11 cellular contexts compared by ENCODE assay signal in the genomic region with DNA sequence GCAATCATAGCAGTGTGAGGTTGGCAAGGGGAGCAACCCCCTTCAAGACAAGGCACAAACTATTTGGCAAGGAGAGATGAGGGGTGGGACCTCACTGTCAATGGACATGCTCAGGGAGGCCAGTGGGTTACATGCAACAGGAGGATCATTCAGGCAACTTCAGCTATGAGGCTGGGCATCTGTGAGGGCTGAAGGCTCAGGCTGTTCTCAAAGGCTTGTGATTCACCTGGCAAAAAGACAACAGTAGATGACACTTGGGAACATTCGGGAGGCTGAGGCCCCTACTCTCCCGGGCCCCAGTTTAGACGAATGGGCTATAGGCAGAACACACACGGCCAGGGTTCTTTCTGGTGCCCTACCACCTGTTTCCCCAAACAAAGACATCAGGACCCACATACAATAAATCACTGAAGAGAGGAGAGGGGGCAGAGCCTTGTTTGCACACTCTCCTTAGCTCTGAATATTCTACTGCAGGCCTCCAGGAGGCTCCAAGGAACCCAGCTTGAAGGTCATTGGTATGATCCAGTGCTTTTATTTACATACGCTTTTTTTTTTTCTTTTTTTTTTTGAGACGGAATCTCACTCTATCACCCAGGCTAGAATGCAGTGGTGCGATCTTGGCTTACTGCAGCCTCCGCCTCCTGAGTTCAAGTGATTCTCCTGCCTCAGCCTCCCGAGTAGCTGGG. TPM values are rescaled to one million over a fixed set of nuclear protein-coding genes. Genes with fewer than 3 reads are reported as not detected.
DNase-seq lines count a peak whose midpoint lies in the region; ATAC-seq, FAIRE-seq and TF ChIP-seq lines count a peak whose summit lies in the region.
"Had no signal": no experiment of that assay in that cellular context is flagged by ENCODE, and none has a peak within 500 bp of the region (broad histone marks: within the 10 kb centered on the region; RNA-seq: fewer than 3 reads in every experiment).

No MANE protein-coding gene starts in this region.

- DNase-seq in A549 (ENCODE audit: low read depth in 1 of 2, low spot score in 1 of 2) (peak in 1 of 2 experiments; percentile 56), Daoy (ENCODE audit: low read depth) (peak; percentile 51), hepatic stellate cell (ENCODE audit: low spot score) (peak; percentile 60), NCI-H1436 (lab: John Stamatoyannopoulos, UW) (no peak)
- no peak for DNase-seq in activated CD4-positive, CD25-positive, alpha-beta regulatory T cell treated with anti-CD3 and anti-CD28 coated beads, Interleukin-2, amount 50 U/mL, for 72 hours
- DNase-seq: MG63, pancreas had no signal

- peak; percentile 17 to 39; a peak in 3 of 5 replicates for TF ChIP-seq RAD21 in A549 (conservative IDR thresholded peaks at IDR 0.05 in 1 of 2, IDR thresholded peaks at IDR 0.05 in 1 of 2)

- ATAC-seq in A549, result peak; percentile 56 to 63; a peak in 5 of 6 replicates
- ATAC-seq in HG02610 (IDR thresholded peaks at IDR 0.05; ENCODE audit: unreplicated experiment), result no peak
- ATAC-seq in HG02763 (IDR thresholded peaks at IDR 0.05; ENCODE audit: unreplicated experiment), result no peak
- ATAC-seq: activated CD4-positive, CD25-positive, alpha-beta regulatory T cell treated with anti-CD3 and anti-CD28 coated beads, Interleukin-2, amount 50 U/mL, for 24 hours; pancreas had no signal

- FAIRE-seq in A549 (lab: Jason Lieb, UNC), result no peak
- FAIRE-seq: pancreas had no signal

- H3K4me3 ChIP-seq in A549, result no peak overlapping the region
- H3K4me3 ChIP-seq: MG63, pancreas had no signal

- TF ChIP-seq POLR2A in A549 (IDR thresholded peaks at IDR 0.05; ENCODE audit: low read length), result no peak

- CTCF ChIA-PET in A549 (lab: Yijun Ruan, JAX), result interaction anchor here (0.6 to 18.8 kb wide), 17 partner anchors 13 to 411 kb away, joined by 3 to 539 read pairs (median 4); a partner anchor contains a TSS

- peaks cover 56% of the 10 kb centered on the region for H3K4me1 ChIP-seq in A549

- no peaks in the 10 kb centered on the region for H3K9me3 ChIP-seq in A549
- H3K9me3 ChIP-seq: MG63, pancreas had no signal

- POLR2A ChIA-PET in A549 (lab: Yijun Ruan, JAX), result interaction anchor here (0.6 to 1.7 kb wide), 6 partner anchors 10 to 357 kb away, joined by 3 to 8 read pairs (median 4); a partner anchor contains a TSS

- TF ChIP-seq CTCF in A549 (IDR thresholded peaks at IDR 0.05) (no peak), VCaP (conservative IDR thresholded peaks at IDR 0.05) (0 out of 2 replicates have a peak, but pooled peaks have one; percentile 13)

- peak overlapping the region; percentile 1 to 64; a peak in 3 of 6 replicates for H3K27ac ChIP-seq in A549
- H3K27ac ChIP-seq in VCaP, result no peak overlapping the region; the same call in 1 of the 2 replicates
- H3K27ac ChIP-seq: pancreas had no signal

- no peak overlapping the region for H3K4me2 ChIP-seq in A549

- TF ChIP-seq EP300 in A549 (IDR thresholded peaks at IDR 0.05), result no peak

- WGBS in A549 (ENCODE audit: missing lambda C conversion rate), result 60% methylated on average over 9 of the region's 9 CpGs

TF ChIP-seq in A549, 52 proteins besides CTCF, POLR2A, EP300 and RAD21:
- TF ChIP-seq, protein P1, sequence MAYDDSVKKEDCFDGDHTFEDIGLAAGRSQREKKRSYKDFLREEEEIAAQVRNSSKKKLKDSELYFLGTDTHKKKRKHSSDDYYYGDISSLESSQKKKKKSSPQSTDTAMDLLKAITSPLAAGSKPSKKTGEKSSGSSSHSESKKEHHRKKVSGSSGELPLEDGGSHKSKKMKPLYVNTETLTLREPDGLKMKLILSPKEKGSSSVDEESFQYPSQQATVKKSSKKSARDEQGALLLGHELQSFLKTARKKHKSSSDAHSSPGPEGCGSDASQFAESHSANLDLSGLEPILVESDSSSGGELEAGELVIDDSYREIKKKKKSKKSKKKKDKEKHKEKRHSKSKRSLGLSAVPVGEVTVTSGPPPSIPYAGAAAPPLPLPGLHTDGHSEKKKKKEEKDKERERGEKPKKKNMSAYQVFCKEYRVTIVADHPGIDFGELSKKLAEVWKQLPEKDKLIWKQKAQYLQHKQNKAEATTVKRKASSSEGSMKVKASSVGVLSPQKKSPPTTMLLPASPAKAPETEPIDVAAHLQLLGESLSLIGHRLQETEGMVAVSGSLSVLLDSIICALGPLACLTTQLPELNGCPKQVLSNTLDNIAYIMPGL (CRISPR knock-in tag; IDR thresholded peaks at IDR 0.05; ENCODE audit: borderline replicate concordance), result no peak
- TF ChIP-seq PHF8 (IDR thresholded peaks at IDR 0.05; ENCODE audit: borderline replicate concordance, low read depth), result no peak
- peak; percentile 24; the same call in 1 of the 3 replicates for TF ChIP-seq SMC3 (IDR thresholded peaks at IDR 0.05)
- TF ChIP-seq HOXB5 (CRISPR knock-in tag; IDR thresholded peaks at IDR 0.05), result no peak
- TF ChIP-seq EHMT2 (IDR thresholded peaks at IDR 0.05; ENCODE audit: low read depth), result no peak

RNA-seq across cellular contexts. Expression of a gene that starts 7.9 kb away (rescaled TPM):
- polyA plus RNA-seq in A549 (2011; rRNA removed) (691 and 782 TPM in 2 replicates), A549 (2017; fragmentation: RNase III; extraction: RNeasy Plus Mini Kit Qiagen cat#74134 plus additional on column Dnase treatment) (1,022 to 1,121 TPM (median 1,044 TPM) in 3 replicates)
- polyA plus RNA-seq in A549 (2012; cell fraction: cytosol; rRNA removed), result 1,345 and 1,480 TPM in 2 replicates
- polyA plus RNA-seq in A549 (2012; cell fraction: nucleus; rRNA removed), result 1,395 and 1,872 TPM in 2 replicates
- polyA minus RNA-seq in A549 (2011; rRNA and poly(A)+ RNA removed), result 802 and 983 TPM in 2 replicates
- total RNA-seq in Daoy (2014; rRNA removed; shearing (Covaris generic)), result 1,353 and 1,355 TPM in 2 replicates

RNA-seq across cellular contexts. Expression of a gene that starts 11.0 kb away (rescaled TPM):
- polyA plus RNA-seq in A549 (2011; rRNA removed), result 8.2 and 13.3 TPM in 2 replicates
- polyA plus RNA-seq in A549 (2012; cell fraction: cytosol; rRNA removed), result 8.4 and 10.3 TPM in 2 replicates
- 29.8 and 46.1 TPM in 2 replicates for polyA plus RNA-seq in A549 (2012; cell fraction: nucleus; rRNA removed)
- 14.9 to 21.4 TPM (median 16.5 TPM) in 3 replicates for polyA plus RNA-seq in A549 (2017; fragmentation: RNase III; extraction: RNeasy Plus Mini Kit Qiagen cat#74134 plus additional on column Dnase treatment)
- polyA minus RNA-seq in A549 (2011; rRNA and poly(A)+ RNA removed), result 18.4 and 19.4 TPM in 2 replicates
- 12.6 and 21.9 TPM in 2 replicates for total RNA-seq in Daoy (2014; rRNA removed; shearing (Covaris generic))

RNA-seq across cellular contexts. Expression of a gene that starts 14.4 kb away (rescaled TPM):
- polyA plus RNA-seq in A549 (2011; rRNA removed), result 135 and 136 TPM in 2 replicates
- 140 TPM in 2 replicates for polyA plus RNA-seq in A549 (2012; cell fraction: cytosol; rRNA removed)
- polyA plus RNA-seq in A549 (2012; cell fraction: nucleus; rRNA removed), result 112 and 128 TPM in 2 replicates
- 89.7 to 99.2 TPM (median 89.9 TPM) in 3 replicates for polyA plus RNA-seq in A549 (2017; fragmentation: RNase III; extraction: RNeasy Plus Mini Kit Qiagen cat#74134 plus additional on column Dnase treatment)
- 101 and 112 TPM in 2 replicates for polyA minus RNA-seq in A549 (2011; rRNA and poly(A)+ RNA removed)
- total RNA-seq in Daoy (2014; rRNA removed; shearing (Covaris generic)), result 370 and 430 TPM in 2 replicates

RNA-seq across cellular contexts. Expression of a gene that starts 16.3 kb away (rescaled TPM):
- 116 and 202 TPM in 2 replicates for polyA plus RNA-seq in A549 (2011; rRNA removed)
- polyA plus RNA-seq in A549 (2012; cell fraction: cytosol; rRNA removed), result 172 and 215 TPM in 2 replicates
- polyA plus RNA-seq in A549 (2012; cell fraction: nucleus; rRNA removed), result 240 and 352 TPM in 2 replicates
- polyA plus RNA-seq in A549 (2017; fragmentation: RNase III; extraction: RNeasy Plus Mini Kit Qiagen cat#74134 plus additional on column Dnase treatment), result 89.1 to 108 TPM (median 104 TPM) in 3 replicates
- 93.4 and 94.8 TPM in 2 replicates for polyA minus RNA-seq in A549 (2011; rRNA and poly(A)+ RNA removed)
- 344 and 350 TPM in 2 replicates for total RNA-seq in Daoy (2014; rRNA removed; shearing (Covaris generic))

RNA-seq across cellular contexts. Expression of a gene that starts 37.3 kb away (rescaled TPM):
- polyA plus RNA-seq in A549 (2011; rRNA removed) (11.3 and 12.4 TPM in 2 replicates), A549 (2017; fragmentation: RNase III; extraction: RNeasy Plus Mini Kit Qiagen cat#74134 plus additional on column Dnase treatment) (13.0 to 14.5 TPM (median 13.0 TPM) in 3 replicates)
- polyA plus RNA-seq in A549 (2012; cell fraction: cytosol; rRNA removed), result 21.7 and 24.8 TPM in 2 replicates
- polyA plus RNA-seq in A549 (2012; cell fraction: nucleus; rRNA removed), result 22.2 and 23.8 TPM in 2 replicates
- polyA minus RNA-seq in A549 (2011; rRNA and poly(A)+ RNA removed), result 11.7 and 12.7 TPM in 2 replicates
- 7.5 and 7.8 TPM in 2 replicates for total RNA-seq in Daoy (2014; rRNA removed; shearing (Covaris generic))

Comparison
In these comparisons a context has a peak if more than half of its experiments do, and no peak if none do; other contexts are left out.
1. ATAC-seq: peak in A549 (2 of 2); none in HG02610 (single experiment) and HG02763 (single experiment).
2. DNase-seq: peak in Daoy (single experiment) and hepatic stellate cell (single experiment); none in NCI-H1436 (single experiment) and activated CD4-positive, CD25-positive, alpha-beta regulatory T cell treated with anti-CD3 and anti-CD28 coated beads, Interleukin-2, amount 50 U/mL, for 72 hours (single experiment).